ENCODE assay signal across 1 cellular context in genomic region chr3:38082296-38082695, GRCh38. TPM values are rescaled to one million over a fixed set of nuclear protein-coding genes. Genes with fewer than 3 reads are reported as not detected.
"Had no signal": no experiment of that assay in that cellular context is flagged by ENCODE, and none has a peak within 500 bp of the region (broad histone marks: within the 10 kb centered on the region; RNA-seq: fewer than 3 reads in every experiment).

No MANE protein-coding gene starts in this region.

RNA-seq across cellular contexts. Expression of gene DLEC1, which starts 43.3 kb away (rescaled TPM):
- total RNA-seq: LHCN-M2 had no signal
